In genomic region chr2:130155956-130156623, GRCh38 we compare ENCODE assay signal across 9 cellular contexts. TPM values are rescaled to one million over a fixed set of nuclear protein-coding genes. Genes with fewer than 3 reads are reported as not detected.
A peak's percentile ranks its signal among the peaks of the same experiment; 100 is the strongest.
DNase-seq lines count a peak whose midpoint lies in the region; ATAC-seq and TF ChIP-seq lines count a peak whose summit lies in the region.
"Not testable (repeated sequence)": the region's sequence is repeated elsewhere in the genome, so short reads cannot be mapped to it uniquely, and the experiment has no call there.
"Had no signal": no experiment of that assay in that cellular context is flagged by ENCODE, and none has a peak within 500 bp of the region (broad histone marks: within the 10 kb centered on the region; RNA-seq: fewer than 3 reads in every experiment).

No MANE protein-coding gene starts in this region.

- intact Hi-C loops in Panc1 (cut with micrococcal nuclease; ENCODE audit: unreplicated experiment) = loop anchor here (10.0 kb wide), 1 partner anchor 179 kb away; no protein-coding TSS in a partner anchor
- intact Hi-C loops in adrenal gland (cut with DNase I); right lobe of liver (cut with DNase I); spleen (cut with DNase I; ENCODE audit: low total_unique reads): not testable (repeated sequence)

- 56 to 89% (median 63%) methylated on average over 3 to 16 of the region's 16 CpGs; no CpG with 5 or more reads in 1 of the 4 donors for WGBS in adrenal gland, 4 donors
- WGBS in right lobe of liver (ENCODE audit: insufficient coverage, low coverage, low lambda C conversion rate, missing lambda C conversion rate) = no CpG with 5 or more reads among the region's 16 CpGs
- WGBS in spleen, 5 donors = 75 to 79% (median 78%) methylated on average over 8 to 16 of the region's 16 CpGs; no CpG with 5 or more reads in 1 of the 5 donors

- H3K36me3 ChIP-seq in H7 (replicated peaks; ENCODE audit: control insufficient read depth, insufficient read depth, low read length); Panc1 (ENCODE audit: control insufficient read depth, insufficient read depth, low read length); right lobe of liver: not testable (repeated sequence)
- peaks cover 0 to 18% of the 10 kb centered on the region in 2 donors for H3K36me3 ChIP-seq in adrenal gland (replicated peaks in 1 of 2)
- peaks cover 0 to 95% (median 39%) of the 10 kb centered on the region in 6 donors for H3K36me3 ChIP-seq in spleen

- CTCF ChIA-PET in Panc1 (lab: Charles Lee) = not testable (repeated sequence)

- TF ChIP-seq CTCF in Panc1 (IDR thresholded peaks at IDR 0.05) (peak; percentile 87), adrenal gland (IDR thresholded peaks at IDR 0.05) (peak; percentile 30 to 57 (median 50)), fibroblast of the aortic adventitia (IDR thresholded peaks at IDR 0.05; ENCODE audit: insufficient read depth, low read length) (peak; percentile 58), right lobe of liver (IDR thresholded peaks at IDR 0.05) (peak; percentile 43 to 60 (median 46)), spleen (IDR thresholded peaks at IDR 0.05 in 8 of 11, conservative IDR thresholded peaks at IDR 0.05 in 3 of 11) (peak in 8 of 11 experiments; percentile 17 to 59 (median 42))

- TF ChIP-seq POLR2A in adrenal gland (IDR thresholded peaks at IDR 0.05); right lobe of liver (IDR thresholded peaks at IDR 0.05); spleen (IDR thresholded peaks at IDR 0.05): not testable (repeated sequence)

- ATAC-seq in Panc1 (peak; percentile 69), right lobe of liver (peak; percentile 71 to 95 (median 87))

- not testable (repeated sequence) for H3K9me3 ChIP-seq in Panc1 (ENCODE audit: control insufficient read depth, insufficient read depth, low read depth, low read length); adrenal gland (replicated peaks in 1 of 3); right lobe of liver; spleen

- H3K27ac ChIP-seq in Panc1 (ENCODE audit: low read length); adrenal gland; right lobe of liver; spleen: not testable (repeated sequence)

- DNase-seq in COLO668 (lab: John Stamatoyannopoulos, UW; ENCODE audit: unreplicated experiment) (peak; percentile 14), H7 (peak; percentile 84), NCI-H146 (lab: John Stamatoyannopoulos, UW) (peak; percentile 21), adrenal gland (peak; percentile 51 to 78 (median 70)), fibroblast of the aortic adventitia (ENCODE audit: low read depth) (peak; percentile 45), right lobe of liver (peak; percentile 59 to 79 (median 73)), spleen (peak; percentile 73)
- not testable (repeated sequence) for DNase-seq in Panc1 (ENCODE audit: low read depth, low spot score)

- not testable (repeated sequence) for H3K4me3 ChIP-seq in H7 (ENCODE audit: insufficient read depth, low read depth, low read length); Panc1 (ENCODE audit: low read depth in 2 of 2, low read length in 2 of 2); adrenal gland; fibroblast of the aortic adventitia (ENCODE audit: low read depth, low read length); right lobe of liver; spleen

- H3K27me3 ChIP-seq in H7 (ENCODE audit: control insufficient read depth, insufficient read depth, low read length); Panc1 (ENCODE audit: control insufficient read depth, insufficient read depth, low read length); adrenal gland; right lobe of liver; spleen (replicated peaks in 1 of 7): not testable (repeated sequence)

- not testable (repeated sequence) for H3K4me1 ChIP-seq in Panc1 (ENCODE audit: control insufficient read depth, insufficient read depth, low read length); adrenal gland (replicated peaks in 1 of 2); right lobe of liver
- peaks cover 0 to 31% (median 10%) of the 10 kb centered on the region in 6 donors for H3K4me1 ChIP-seq in spleen

- not testable (repeated sequence) for BruUV-seq in Panc1 (replicated peaks; lab: Mats Ljungman, UMichigan)

- in situ Hi-C loops in Panc1 (cut with HindIII; ENCODE audit: low pct_unique_long_range_greater_than_20kb, low sequenced_read_pairs) = not testable (repeated sequence)

- POLR2A ChIA-PET in Panc1 (lab: Charles Lee) = not testable (repeated sequence)

RNA-seq across cellular contexts. Expression of gene CCDC74B, which starts 11.2 kb away (rescaled TPM):
- total RNA-seq in H7 (2014; rRNA removed; shearing (Covaris generic)) = 7.3 and 7.4 TPM in 2 replicates
- total RNA-seq in Panc1 (2021; ENCODE audit: unreplicated experiment) (9.8 TPM), adrenal gland (10 to 100 TPM in 4 of 8 donors, 1 to 10 TPM in 4; 4.1 to 18.1 (median 7.9) TPM), fibroblast of the aortic adventitia (ENCODE audit: low replicate concordance) (9.7 and 12.2 TPM in 2 replicates), right lobe of liver (under 1 TPM in 3 of 6 experiments, not detected in 3; 0.19 to 0.74 (median 0.26) TPM), spleen (1 to 10 TPM in 2 of 7 donors, under 1 TPM in 3, not detected in 2; 0.27 to 2.5 (median 0.66) TPM)
- polyA plus RNA-seq in Panc1 (2012; ENCODE audit: insufficient read length) = 15.5 TPM
- polyA plus RNA-seq in adrenal gland (10 to 100 TPM in 2 of 3 donors, 1 to 10 TPM in 1; 3.9 to 22.5 (median 16.2) TPM), spleen (under 1 TPM; 0.38 to 0.61 (median 0.57) TPM)
- total RNA-seq: skeletal muscle tissue had no signal

RNA-seq across cellular contexts. Expression of gene SMPD4, which starts 25.3 kb away (rescaled TPM):
- total RNA-seq in H7 (2014; rRNA removed; shearing (Covaris generic)) = 68.8 and 69.7 TPM in 2 replicates
- total RNA-seq in Panc1 (2021; ENCODE audit: unreplicated experiment) (89.0 TPM), adrenal gland (10 to 100 TPM; 27.4 to 85.4 (median 37.7) TPM), fibroblast of the aortic adventitia (ENCODE audit: low replicate concordance) (17.6 and 22.5 TPM in 2 replicates), right lobe of liver (10 to 100 TPM; 19.0 to 24.3 (median 21.6) TPM), spleen (10 to 100 TPM; 32.7 to 44.9 (median 40.7) TPM)
- polyA plus RNA-seq in Panc1 (2012; ENCODE audit: insufficient read length) = 66.3 TPM
- polyA plus RNA-seq in adrenal gland (10 to 100 TPM; 26.5 to 94.4 (median 87.1) TPM), spleen (10 to 100 TPM; 24.0 to 34.7 (median 33.0) TPM)

RNA-seq across cellular contexts. Expression of gene MZT2B, which starts 26.0 kb away (rescaled TPM):
- 268 and 277 TPM in 2 replicates for total RNA-seq in H7 (2014; rRNA removed; shearing (Covaris generic))
- total RNA-seq in Panc1 (2021; ENCODE audit: unreplicated experiment) = 305 TPM
- 524 TPM for polyA plus RNA-seq in Panc1 (2012; ENCODE audit: insufficient read length)
- 100 to 1,000 TPM; 122 to 372 (median 306) TPM for total RNA-seq in adrenal gland
- 100 to 1,000 TPM in 2 of 3 donors, 1 to 10 TPM in 1; 7.1 to 688 (median 461) TPM for polyA plus RNA-seq in adrenal gland
- 90.5 and 137 TPM in 2 replicates for total RNA-seq in fibroblast of the aortic adventitia (ENCODE audit: low replicate concordance)
- total RNA-seq in right lobe of liver = 100 to 1,000 TPM in 2 of 6 experiments, 10 to 100 TPM in 4; 69.5 to 125 (median 89.1) TPM
- 100 to 1,000 TPM in 3 of 7 donors, 10 to 100 TPM in 4; 37.9 to 159 (median 95.0) TPM for total RNA-seq in spleen
- polyA plus RNA-seq in spleen = 100 to 1,000 TPM; 204 to 308 (median 217) TPM

RNA-seq across cellular contexts. Expression of gene POTEF, which starts 27.1 kb away (rescaled TPM):
- 0.69 and 1.3 TPM in 2 replicates for total RNA-seq in H7 (2014; rRNA removed; shearing (Covaris generic))
- total RNA-seq in Panc1 (2021; ENCODE audit: unreplicated experiment) (7.2 TPM), adrenal gland (not detected), fibroblast of the aortic adventitia (ENCODE audit: low replicate concordance) (not detected in 2 replicates), right lobe of liver (not detected), spleen (not detected)
- polyA plus RNA-seq in Panc1 (2012; ENCODE audit: insufficient read length) = 1.3 TPM
- polyA plus RNA-seq in adrenal gland (not detected), spleen (not detected)
- total RNA-seq: skeletal muscle tissue had no signal

RNA-seq across cellular contexts. Expression of gene TUBA3E, which starts 42.1 kb away (rescaled TPM):
- total RNA-seq in H7 (2014; rRNA removed; shearing (Covaris generic)) = not detected in 2 replicates
- total RNA-seq in Panc1 (2021; ENCODE audit: unreplicated experiment) (not detected), adrenal gland (not detected), fibroblast of the aortic adventitia (ENCODE audit: low replicate concordance) (not detected in 2 replicates), right lobe of liver (not detected), spleen (not detected)
- not detected for polyA plus RNA-seq in Panc1 (2012; ENCODE audit: insufficient read length)
- polyA plus RNA-seq in adrenal gland (not detected), spleen (under 1 TPM in 1 of 3 donors, not detected in 2; 0.11 TPM)
- total RNA-seq: skeletal muscle tissue had no signal
